ENCODE assay signal across 8 cellular contexts in genomic region chr10:114525368-114525949, GRCh38.
A peak's percentile ranks its signal among the peaks of the same experiment; 100 is the strongest.
DNase-seq lines count a peak whose midpoint lies in the region; ATAC-seq and TF ChIP-seq lines count a peak whose summit lies in the region.

No MANE protein-coding gene starts in this region.

- TF ChIP-seq POLR2A in Peyer's patch (IDR thresholded peaks at IDR 0.05) (no peak), prostate gland (IDR thresholded peaks at IDR 0.05) (no peak)

- 20 to 32% methylated on average over 8 of the region's 8 CpGs for WGBS in esophagus, 2 donors
- WGBS in prostate gland, result 28% methylated on average over 8 of the region's 8 CpGs

- TF ChIP-seq CTCF in GM12865 (IDR thresholded peaks at IDR 0.05; ENCODE audit: insufficient read depth, low read depth, low read length, missing control alignments) (no peak), Peyer's patch (IDR thresholded peaks at IDR 0.05) (no peak), prostate gland (IDR thresholded peaks at IDR 0.05) (no peak)

- intact Hi-C loops in prostate gland (cut with DNase I), result loop anchor here (5.0 kb wide), 1 partner anchor 43 kb away; no protein-coding TSS in a partner anchor

- DNase-seq in GM12865 (ENCODE audit: low read depth) (peak; percentile 32), Peyer's patch (no peak), prostate gland (ENCODE audit: low spot score) (no peak), KG1 (lab: John Stamatoyannopoulos, UW) (no peak), epidermal melanocyte (ENCODE audit: insufficient read length, low spot score) (no peak), SK-N-DZ (ENCODE audit: low spot score) (no peak)

- peak overlapping the region; percentile 53 to 86 (median 81) for H3K27ac ChIP-seq in Peyer's patch
- peak overlapping the region; percentile 40 to 93 for H3K27ac ChIP-seq in esophagus (ENCODE audit: low read depth in 2 of 2, low read length in 1 of 2)
- H3K27ac ChIP-seq in prostate gland, result peak overlapping the region; percentile 52 to 74

- H3K9me3 ChIP-seq in Peyer's patch (no peaks in the 10 kb centered on the region), esophagus (ENCODE audit: control insufficient read depth in 2 of 2, insufficient read depth in 1 of 2, low read depth in 1 of 2, low read length in 1 of 2) (no peaks in the 10 kb centered on the region), prostate gland (no peaks in the 10 kb centered on the region)

- no peaks in the 10 kb centered on the region for H3K27me3 ChIP-seq in Peyer's patch
- no peaks in the 10 kb centered on the region for H3K27me3 ChIP-seq in esophagus (ENCODE audit: control insufficient read depth in 1 of 2, insufficient read depth in 2 of 2, low read length in 2 of 2)
- H3K27me3 ChIP-seq in prostate gland (replicated peaks; ENCODE audit: insufficient read depth), result no peaks in the 10 kb centered on the region

- H3K36me3 ChIP-seq in Peyer's patch (no peaks in the 10 kb centered on the region), esophagus (ENCODE audit: control insufficient read depth in 2 of 2, insufficient read depth in 2 of 2, low read length in 1 of 2) (no peaks in the 10 kb centered on the region), prostate gland (no peaks in the 10 kb centered on the region)

- no peak for ATAC-seq in GM21423 (IDR thresholded peaks at IDR 0.05; ENCODE audit: unreplicated experiment)

- H3K4me1 ChIP-seq in Peyer's patch (peaks cover 0 to 34% (median 14%) of the 10 kb centered on the region in 4 donors), esophagus (ENCODE audit: control insufficient read depth in 2 of 2, insufficient read depth in 2 of 2, low read length in 1 of 2) (peaks cover 0 to 10% of the 10 kb centered on the region in 2 donors), prostate gland (replicated peaks) (no peaks in the 10 kb centered on the region)

- H3K4me3 ChIP-seq in GM12865 (ENCODE audit: low read depth, low read length) (peak overlapping the region; percentile 71), Peyer's patch (peak overlapping the region; percentile 31 to 47 (median 45)), esophagus (ENCODE audit: low read depth in 1 of 2, low read length in 2 of 2) (peak overlapping the region; percentile 42 to 71), prostate gland (peak overlapping the region; percentile 26 to 34)
